1 cellular context compared by ENCODE assay signal in genomic region chr20:40511478-40511877, GRCh38.
TF ChIP-seq lines count a peak whose summit lies in the region.

No MANE protein-coding gene starts in this region.

TF ChIP-seq in H1, 55 proteins besides CTCF, POLR2A, EP300 and RAD21 (continued from another document):
- TF ChIP-seq ATF2 (IDR thresholded peaks at IDR 0.05; ENCODE audit: low read length) (no peak), TCF12 (IDR thresholded peaks at IDR 0.05; ENCODE audit: low read depth, low read length) (no peak), TAF7 (optimal IDR thresholded peaks at IDR 0.05; ENCODE audit: borderline replicate concordance, low read depth, low read length) (no peak)
TF ChIP-seq in H1: peak in this region for 0.
